Comparison of ENCODE assay signal across 9 cellular contexts in genomic region chr3:197354195-197355059, GRCh38. TPM values are rescaled to one million over a fixed set of nuclear protein-coding genes. Genes with fewer than 3 reads are reported as not detected.
A peak's percentile ranks its signal among the peaks of the same experiment; 100 is the strongest.
DNase-seq lines count a peak whose midpoint lies in the region; ATAC-seq, FAIRE-seq and TF ChIP-seq lines count a peak whose summit lies in the region.
"Had no signal": no experiment of that assay in that cellular context is flagged by ENCODE, and none has a peak within 500 bp of the region (broad histone marks: within the 10 kb centered on the region; RNA-seq: fewer than 3 reads in every experiment).

No MANE protein-coding gene starts in this region.

- H3K4me1 ChIP-seq in left lung (no peaks in the 10 kb centered on the region), transverse colon (peaks cover 0 to 17% (median 5%) of the 10 kb centered on the region in 4 donors), small intestine (ENCODE audit: control insufficient read depth in 2 of 2, insufficient read depth in 1 of 2, low read depth in 1 of 2, low read length in 1 of 2) (no peaks in the 10 kb centered on the region)

- no peak for FAIRE-seq in small intestine (lab: Jason Lieb, UNC)
- FAIRE-seq: endothelial cell of umbilical vein had no signal

- no peaks in the 10 kb centered on the region for H3K27me3 ChIP-seq in MG63
- no peaks in the 10 kb centered on the region for H3K27me3 ChIP-seq in left lung
- H3K27me3 ChIP-seq in transverse colon, result no peaks in the 10 kb centered on the region
- H3K27me3 ChIP-seq in small intestine (ENCODE audit: control insufficient read depth in 2 of 2, insufficient read depth in 2 of 2, low read length in 2 of 2), result no peaks in the 10 kb centered on the region

- intact Hi-C loops in left lung (cut with DNase I), result no loop called here
- intact Hi-C loops in transverse colon (cut with DNase I; ENCODE audit: low total_unique reads), result no loop called here

- H3K4me3 ChIP-seq in MG63, result no peak overlapping the region
- peak overlapping the region in 1 of 2 donors; percentile 20 for H3K4me3 ChIP-seq in cardiac fibroblast (replicated peaks in 1 of 2; ENCODE audit: low read depth in 2 of 2, low read length in 2 of 2)
- H3K4me3 ChIP-seq in left lung, result no peak overlapping the region
- H3K4me3 ChIP-seq in transverse colon, result peak overlapping the region in 1 of 4 donors; percentile 17
- no peak overlapping the region for H3K4me3 ChIP-seq in small intestine (ENCODE audit: low read depth in 1 of 2, low read length in 2 of 2)

- H3K27ac ChIP-seq in left lung (peak overlapping the region in 1 of 2 donors; percentile 65), transverse colon (peak overlapping the region; percentile 38 to 71 (median 66)), small intestine (ENCODE audit: low read depth in 1 of 2, low read length in 1 of 2) (peak overlapping the region in 1 of 2 donors; percentile 45)

- 53 to 65% methylated on average over 5 to 26 of the region's 26 CpGs for WGBS in transverse colon (ENCODE audit: low coverage in 1 of 2), 2 donors
- 63 to 89% (median 86%) methylated on average over 25 to 26 of the region's 26 CpGs for WGBS in small intestine, 3 donors

- TF ChIP-seq CTCF in cardiac fibroblast (IDR thresholded peaks at IDR 0.05; ENCODE audit: low read depth, low read length), result no peak
- TF ChIP-seq CTCF in left lung (IDR thresholded peaks at IDR 0.05), result no peak
- TF ChIP-seq CTCF in transverse colon (IDR thresholded peaks at IDR 0.05), result no peak

- TF ChIP-seq POLR2A in transverse colon (IDR thresholded peaks at IDR 0.05), result no peak

- peak; percentile 49 for DNase-seq in MG63
- DNase-seq in cardiac fibroblast (ENCODE audit: low read depth in 2 of 2), result peak; percentile 57 to 58
- DNase-seq in left lung, result peak in 1 of 2 donors; percentile 42
- peak; percentile 49 for DNase-seq in transverse colon
- DNase-seq in small intestine, result no peak
- DNase-seq: activated CD4-positive, alpha-beta T cell treated with anti-CD3 and anti-CD28 coated beads for 1 hour had no signal

- TF ChIP-seq EP300 in transverse colon (IDR thresholded peaks at IDR 0.05; ENCODE audit: low read depth), result no peak

- ATAC-seq in left lung (peak; percentile 45), GM21423 (IDR thresholded peaks at IDR 0.05; ENCODE audit: unreplicated experiment) (no peak), HG02884 (IDR thresholded peaks at IDR 0.05; ENCODE audit: unreplicated experiment) (no peak)

- H3K9me3 ChIP-seq in MG63, result peaks cover 8% of the 10 kb centered on the region
- peaks cover 0 to 3% of the 10 kb centered on the region in 2 donors for H3K9me3 ChIP-seq in left lung
- no peaks in the 10 kb centered on the region for H3K9me3 ChIP-seq in transverse colon
- H3K9me3 ChIP-seq in small intestine (ENCODE audit: control insufficient read depth, low read depth), result no peaks in the 10 kb centered on the region

- in situ Hi-C loops in transverse colon (cut with MboI; ENCODE audit: low pct_ligation_motif_present in 1 of 4, low pct_unique_long_range_greater_than_20kb in 1 of 4, low sequenced_read_pairs in 3 of 4), result no loop called here

- H3K36me3 ChIP-seq in MG63, result no peaks in the 10 kb centered on the region
- no peaks in the 10 kb centered on the region for H3K36me3 ChIP-seq in left lung
- no peaks in the 10 kb centered on the region for H3K36me3 ChIP-seq in transverse colon
- no peaks in the 10 kb centered on the region for H3K36me3 ChIP-seq in small intestine (ENCODE audit: control insufficient read depth in 2 of 2, insufficient read depth in 2 of 2, low read length in 2 of 2)

RNA-seq across cellular contexts. Expression of gene DLG1, which starts 56.0 kb away (rescaled TPM):
- 21.3 and 24.6 TPM in 2 replicates for total RNA-seq in MG63 (2014; rRNA removed; shearing (Covaris generic); ENCODE audit: low replicate concordance)
- total RNA-seq in left lung, result 10 to 100 TPM; 71.0 to 82.7 TPM
- 100 to 1,000 TPM; 134 to 211 (median 152) TPM for total RNA-seq in transverse colon
- polyA plus RNA-seq in small intestine, result 10 to 100 TPM; 25.5 to 51.0 (median 28.4) TPM
